In the genomic region with DNA sequence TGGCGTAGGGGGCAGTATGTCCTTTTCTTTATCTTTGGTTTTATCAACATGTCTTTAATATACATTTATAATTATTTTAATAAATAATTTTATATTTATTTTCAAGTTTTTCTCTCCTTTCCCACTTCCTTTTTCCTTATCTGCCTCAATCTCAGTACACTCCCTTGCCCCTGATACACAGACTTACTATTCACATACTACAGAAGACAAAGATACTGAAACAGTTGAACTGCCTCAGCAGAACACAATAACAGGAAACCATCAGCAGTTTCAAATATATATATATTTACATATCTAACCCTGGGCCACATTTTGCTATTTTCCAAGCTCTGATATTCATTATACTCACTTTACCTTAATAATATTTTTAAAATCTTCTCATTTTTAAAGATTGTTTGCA, we compare ENCODE assay signal across 13 cellular contexts. TPM values are rescaled to one million over a fixed set of nuclear protein-coding genes. Genes with fewer than 3 reads are reported as not detected.
DNase-seq lines count a peak whose midpoint lies in the region; ATAC-seq and TF ChIP-seq lines count a peak whose summit lies in the region.
"Had no signal": no experiment of that assay in that cellular context is flagged by ENCODE, and none has a peak within 500 bp of the region (broad histone marks: within the 10 kb centered on the region; RNA-seq: fewer than 3 reads in every experiment).

No MANE protein-coding gene starts in this region.

- no peaks in the 10 kb centered on the region for H3K79me2 ChIP-seq in OCI-LY1 (ENCODE audit: insufficient read depth, low read length)

- no peak overlapping the region for H3K4me3 Mint-ChIP-seq in activated naive CD8-positive, alpha-beta T cell treated with anti-CD3 and anti-CD28 coated beads, Interleukin-2, amount 50 U/mL, for 24 hours
- H3K4me3 Mint-ChIP-seq in activated T-cell treated with anti-CD3 and anti-CD28 coated beads, Interleukin-2, amount 50 U/mL, for 72 hours, result no peak overlapping the region
- H3K4me3 Mint-ChIP-seq: mesothelial cell of epicardium had no signal

- no peaks in the 10 kb centered on the region for H4K20me1 ChIP-seq in OCI-LY1 (ENCODE audit: insufficient read depth, low read length)

- H3K36me3 Mint-ChIP-seq in activated naive CD8-positive, alpha-beta T cell treated with anti-CD3 and anti-CD28 coated beads, Interleukin-2, amount 50 U/mL, for 24 hours (ENCODE audit: low read depth), result peaks cover 51% of the 10 kb centered on the region
- H3K36me3 Mint-ChIP-seq in activated T-cell treated with anti-CD3 and anti-CD28 coated beads, Interleukin-2, amount 50 U/mL, for 72 hours (ENCODE audit: insufficient read depth in 2 of 2), result peaks cover 3 to 18% of the 10 kb centered on the region in 2 donors

- CTCF ChIA-PET in HEK293T (lab: Yijun Ruan, JAX), result no interaction called here

- peaks cover 60% of the 10 kb centered on the region for H3K36me3 ChIP-seq in OCI-LY1 (ENCODE audit: insufficient read depth, low read length)

- no peaks in the 10 kb centered on the region for H3K9me3 Mint-ChIP-seq in activated naive CD8-positive, alpha-beta T cell treated with anti-CD3 and anti-CD28 coated beads, Interleukin-2, amount 50 U/mL, for 24 hours
- H3K9me3 Mint-ChIP-seq in activated T-cell treated with anti-CD3 and anti-CD28 coated beads, Interleukin-2, amount 50 U/mL, for 72 hours, result no peaks in the 10 kb centered on the region
- H3K9me3 Mint-ChIP-seq: mesothelial cell of epicardium had no signal

- H3K4me1 Mint-ChIP-seq in activated naive CD8-positive, alpha-beta T cell treated with anti-CD3 and anti-CD28 coated beads, Interleukin-2, amount 50 U/mL, for 24 hours, result peaks cover 2% of the 10 kb centered on the region
- H3K4me1 Mint-ChIP-seq in activated T-cell treated with anti-CD3 and anti-CD28 coated beads, Interleukin-2, amount 50 U/mL, for 72 hours (ENCODE audit: low read depth), result peaks cover 6% of the 10 kb centered on the region

- no peaks in the 10 kb centered on the region for H3K9me3 ChIP-seq in OCI-LY1 (ENCODE audit: low read length)
- H3K9me3 ChIP-seq: Caco-2 had no signal

- no peak overlapping the region for H3K9ac ChIP-seq in OCI-LY1 (ENCODE audit: low read length)

- no peak overlapping the region for H2AFZ ChIP-seq in OCI-LY1 (ENCODE audit: low read length)

- no peak for TF ChIP-seq CTCF in OCI-LY1 (IDR thresholded peaks at IDR 0.05; ENCODE audit: low read length)

- H3K27ac ChIP-seq in OCI-LY1 (ENCODE audit: low read depth, low read length, poor library complexity, severe bottlenecking), result peak overlapping the region; percentile 44

- ATAC-seq in GM18499 (IDR thresholded peaks at IDR 0.05; ENCODE audit: insufficient read depth, unreplicated experiment), result peak; percentile 93
- peak; percentile 85 for ATAC-seq in GM19463 (IDR thresholded peaks at IDR 0.05; ENCODE audit: unreplicated experiment)
- peak; percentile 98 for ATAC-seq in HG03025 (IDR thresholded peaks at IDR 0.05; ENCODE audit: low FRiP score, unreplicated experiment)
- no peak for ATAC-seq in activated naive CD8-positive, alpha-beta T cell treated with anti-CD3 and anti-CD28 coated beads, Interleukin-2, amount 50 U/mL, for 24 hours
- no peak for ATAC-seq in activated T-cell treated with anti-CD3 and anti-CD28 coated beads, Interleukin-2, amount 50 U/mL, for 72 hours (replicated peaks in 1 of 2)
- ATAC-seq: Panc1 had no signal

- no peak for DNase-seq in activated naive CD8-positive, alpha-beta T cell treated with anti-CD3 and anti-CD28 coated beads, Interleukin-2, amount 50 U/mL, for 24 hours
- no peak for DNase-seq in activated T-cell treated with anti-CD3 and anti-CD28 coated beads, Interleukin-2, amount 50 U/mL, for 72 hours
- DNase-seq in HEK293T (ENCODE audit: extremely low spot score) (no peak), NCI-H2171 (lab: John Stamatoyannopoulos, UW) (no peak)
- DNase-seq: Caco-2, caudate nucleus, NCI-H1105 had no signal

- no peaks in the 10 kb centered on the region for H3F3A ChIP-seq in OCI-LY1 (ENCODE audit: insufficient read depth, low read length)

- POLR2A ChIA-PET in HEK293T (lab: Yijun Ruan, JAX), result no interaction called here

- H3K27me3 Mint-ChIP-seq in activated naive CD8-positive, alpha-beta T cell treated with anti-CD3 and anti-CD28 coated beads, Interleukin-2, amount 50 U/mL, for 24 hours, result no peaks in the 10 kb centered on the region
- no peaks in the 10 kb centered on the region for H3K27me3 Mint-ChIP-seq in activated T-cell treated with anti-CD3 and anti-CD28 coated beads, Interleukin-2, amount 50 U/mL, for 72 hours (ENCODE audit: low read depth)

- H3K4me3 ChIP-seq in OCI-LY1 (ENCODE audit: low read depth, low read length, poor library complexity, severe bottlenecking), result no peak overlapping the region

- no peak overlapping the region for H3K4me2 ChIP-seq in OCI-LY1 (ENCODE audit: low read length)

- H3K27ac Mint-ChIP-seq in activated naive CD8-positive, alpha-beta T cell treated with anti-CD3 and anti-CD28 coated beads, Interleukin-2, amount 50 U/mL, for 24 hours, result no peak overlapping the region
- H3K27ac Mint-ChIP-seq in activated T-cell treated with anti-CD3 and anti-CD28 coated beads, Interleukin-2, amount 50 U/mL, for 72 hours, result no peak overlapping the region
- H3K27ac Mint-ChIP-seq: mesothelial cell of epicardium had no signal

- H3K9me2 ChIP-seq in OCI-LY1 (ENCODE audit: low read depth, low read length), result no peaks in the 10 kb centered on the region

- no peaks in the 10 kb centered on the region for H3K27me3 ChIP-seq in OCI-LY1 (ENCODE audit: insufficient read depth, low read length)

- peaks cover 7% of the 10 kb centered on the region for H3K4me1 ChIP-seq in OCI-LY1 (ENCODE audit: insufficient read depth, low read length, severe bottlenecking)
- H3K4me1 ChIP-seq: Caco-2 had no signal

TF ChIP-seq in HEK293T, 16 proteins besides CTCF, POLR2A, EP300 and RAD21:
- TF ChIP-seq HDGF (IDR thresholded peaks at IDR 0.05; ENCODE audit: borderline replicate concordance) (no peak), FOXA1 (IDR thresholded peaks at IDR 0.05) (no peak), SP1 (IDR thresholded peaks at IDR 0.05) (no peak), NFRKB (IDR thresholded peaks at IDR 0.05) (no peak), L3MBTL2 (conservative IDR thresholded peaks at IDR 0.05) (no peak), BHLHE40 (IDR thresholded peaks at IDR 0.05; ENCODE audit: borderline replicate concordance) (no peak), FOXK2 (IDR thresholded peaks at IDR 0.05) (no peak), TARDBP (IDR thresholded peaks at IDR 0.05) (no peak), SUZ12 (IDR thresholded peaks at IDR 0.05) (no peak), ARNT (IDR thresholded peaks at IDR 0.05) (no peak), LEF1 (IDR thresholded peaks at IDR 0.05; ENCODE audit: borderline replicate concordance) (no peak), ELF4 (IDR thresholded peaks at IDR 0.05) (no peak), CTBP1 (IDR thresholded peaks at IDR 0.05; ENCODE audit: borderline replicate concordance) (no peak), FOXM1 (IDR thresholded peaks at IDR 0.05; ENCODE audit: borderline replicate concordance) (no peak), ZNF384 (IDR thresholded peaks at IDR 0.05) (no peak)
- TF ChIP-seq, protein P1, sequence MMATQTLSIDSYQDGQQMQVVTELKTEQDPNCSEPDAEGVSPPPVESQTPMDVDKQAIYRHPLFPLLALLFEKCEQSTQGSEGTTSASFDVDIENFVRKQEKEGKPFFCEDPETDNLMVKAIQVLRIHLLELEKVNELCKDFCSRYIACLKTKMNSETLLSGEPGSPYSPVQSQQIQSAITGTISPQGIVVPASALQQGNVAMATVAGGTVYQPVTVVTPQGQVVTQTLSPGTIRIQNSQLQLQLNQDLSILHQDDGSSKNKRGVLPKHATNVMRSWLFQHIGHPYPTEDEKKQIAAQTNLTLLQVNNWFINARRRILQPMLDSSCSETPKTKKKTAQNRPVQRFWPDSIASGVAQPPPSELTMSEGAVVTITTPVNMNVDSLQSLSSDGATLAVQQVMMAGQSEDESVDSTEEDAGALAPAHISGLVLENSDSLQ (IDR thresholded peaks at IDR 0.05), result no peak
TF ChIP-seq in HEK293T: peak in this region for 0.

RNA-seq across cellular contexts. Expression of gene IBTK, which starts 19.8 kb away (rescaled TPM):
- 10 to 100 TPM; 28.9 to 29.5 TPM for total RNA-seq in activated T-cell treated with anti-CD3 and anti-CD28 coated beads, Interleukin-2, amount 50 U/mL, for 72 hours

Comparison
In these comparisons a context has a peak if more than half of its experiments do, and no peak if none do; other contexts are left out.
1. ATAC-seq: peak in GM18499 (single experiment), GM19463 (single experiment) and HG03025 (single experiment); none in activated naive CD8-positive, alpha-beta T cell treated with anti-CD3 and anti-CD28 coated beads, Interleukin-2, amount 50 U/mL, for 24 hours (single experiment) and activated T-cell treated with anti-CD3 and anti-CD28 coated beads, Interleukin-2, amount 50 U/mL, for 72 hours (0 of 2).